Comparison of ENCODE assay signal across 8 cellular contexts in the genomic region with DNA sequence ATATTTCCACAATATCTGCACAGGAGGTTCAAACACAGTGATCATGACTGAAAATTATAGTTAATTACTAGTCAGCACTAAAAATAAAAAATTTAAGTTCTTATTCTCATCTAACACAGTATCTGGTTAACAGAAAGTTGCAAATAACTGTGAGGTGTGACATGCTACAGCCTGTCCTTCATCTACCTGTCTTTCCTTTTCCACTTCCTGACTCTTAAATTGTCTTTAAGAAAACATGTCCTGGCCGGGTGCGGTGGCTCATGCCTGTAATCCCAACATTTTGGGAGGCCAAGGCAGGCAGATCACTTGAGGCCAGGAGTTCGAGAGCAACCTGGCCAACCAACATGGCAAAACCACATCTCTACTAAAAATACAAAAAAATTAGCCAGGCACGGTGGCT. TPM values are rescaled to one million over a fixed set of nuclear protein-coding genes. Genes with fewer than 3 reads are reported as not detected.
A peak's percentile ranks its signal among the peaks of the same experiment; 100 is the strongest.
DNase-seq lines count a peak whose midpoint lies in the region; ATAC-seq, FAIRE-seq and TF ChIP-seq lines count a peak whose summit lies in the region.
"Not testable (repeated sequence)": the region's sequence is repeated elsewhere in the genome, so short reads cannot be mapped to it uniquely, and the experiment has no call there.

No MANE protein-coding gene starts in this region.

- intact Hi-C loops in PC-3 (cut with micrococcal nuclease) = loop anchor here (5.0 kb wide), 1 partner anchor 35 kb away; no protein-coding TSS in a partner anchor

- H3K9me3 ChIP-seq in A549; PC-3 (ENCODE audit: low read length); SK-N-SH; keratinocyte (ENCODE audit: control insufficient read depth, low read depth, low read length); neural progenitor cell (ENCODE audit: low read depth): not testable (repeated sequence)

- H3K4me1 ChIP-seq in A549 (peaks cover 86% of the 10 kb centered on the region), PC-3 (ENCODE audit: insufficient read depth, low read length) (peaks cover 52% of the 10 kb centered on the region), SK-N-SH (ENCODE audit: control insufficient read depth in 1 of 2, insufficient read depth in 2 of 2, low read depth in 1 of 2, low read length in 1 of 2) (peaks cover 16 to 23% of the 10 kb centered on the region in 2 experiments; a peak in 3 of 4 replicates), keratinocyte (ENCODE audit: control insufficient read depth, extremely low read depth, insufficient read depth, low read length) (peaks cover 50% of the 10 kb centered on the region), neural progenitor cell (peaks cover 14% of the 10 kb centered on the region)

- H3K27ac ChIP-seq in A549 = peak overlapping the region; percentile 64 to 75; a peak in 4 of 6 replicates
- peak overlapping the region; percentile 81 for H3K27ac ChIP-seq in PC-3 (ENCODE audit: low read length)
- peak overlapping the region in 1 of 2 experiments; percentile 86; a peak in 1 of 4 replicates for H3K27ac ChIP-seq in SK-N-SH (ENCODE audit: low read depth in 2 of 2, low read length in 1 of 2)
- peak overlapping the region; percentile 1 for H3K27ac ChIP-seq in keratinocyte (ENCODE audit: control insufficient read depth, insufficient read depth, low read length)
- not testable (repeated sequence) for H3K27ac ChIP-seq in neural progenitor cell

- not testable (repeated sequence) for TF ChIP-seq EP300 in A549 (IDR thresholded peaks at IDR 0.05); SK-N-SH (IDR thresholded peaks at IDR 0.05; ENCODE audit: borderline replicate concordance in 1 of 2, low read depth in 1 of 2, low read length in 1 of 2)

- ATAC-seq in A549, PC-3: not testable (repeated sequence)

- H3K9me2 ChIP-seq in PC-3 (replicated peaks; ENCODE audit: low read length); SK-N-SH: not testable (repeated sequence)

- not testable (repeated sequence) for TF ChIP-seq POLR2A in A549 (IDR thresholded peaks at IDR 0.05; ENCODE audit: low read length)

- not testable (repeated sequence) for H3K27me3 Mint-ChIP-seq in neural progenitor cell (ENCODE audit: insufficient read depth, low read depth); type B pancreatic cell

- not testable (repeated sequence) for DNase-seq in A549 (ENCODE audit: low read depth in 1 of 2, low spot score in 1 of 2); PC-3; SK-N-SH; neural progenitor cell (ENCODE audit: low spot score); type B pancreatic cell (ENCODE audit: extremely low spot score, unreplicated experiment)
- DNase-seq in bronchial epithelial cell (ENCODE audit: low read depth) (peak; percentile 71), epithelial cell of esophagus (ENCODE audit: low read depth) (peak; percentile 69), keratinocyte (ENCODE audit: low read depth, low spot score) (peak; percentile 57)

- H3K4me2 ChIP-seq in A549; PC-3 (ENCODE audit: low read length); neural progenitor cell: not testable (repeated sequence)
- H3K4me2 ChIP-seq in SK-N-SH (peak overlapping the region; percentile 41; the same call in 1 of the 2 replicates), keratinocyte (ENCODE audit: control insufficient read depth, extremely low read depth, insufficient read depth, low read depth, low read length) (peak overlapping the region; percentile 55)

- H3K79me2 ChIP-seq in PC-3 (ENCODE audit: low read length) (peaks cover 85% of the 10 kb centered on the region), SK-N-SH (ENCODE audit: insufficient read depth) (peaks cover 78% of the 10 kb centered on the region), keratinocyte (ENCODE audit: control insufficient read depth, insufficient read depth, low read length) (peaks cover 49% of the 10 kb centered on the region), neural progenitor cell (ENCODE audit: low read depth) (peaks cover 95% of the 10 kb centered on the region)

- peaks cover 22% of the 10 kb centered on the region for H3F3A ChIP-seq in PC-3 (ENCODE audit: low read length, unreplicated experiment)
- H3F3A ChIP-seq in SK-N-SH (replicated peaks; ENCODE audit: insufficient read depth) = peaks cover 35% of the 10 kb centered on the region
- not testable (repeated sequence) for H3F3A ChIP-seq in neural progenitor cell (ENCODE audit: low read depth)

- H3K4me3 Mint-ChIP-seq in neural progenitor cell, type B pancreatic cell: not testable (repeated sequence)

- H3K27me3 ChIP-seq in PC-3 (ENCODE audit: low read length); SK-N-SH (ENCODE audit: insufficient read depth); bronchial epithelial cell (ENCODE audit: control insufficient read depth, insufficient read depth, low read length); keratinocyte (ENCODE audit: control insufficient read depth, extremely low read depth, insufficient read depth, low read length); neural progenitor cell: not testable (repeated sequence)

- H3K4me3 ChIP-seq in A549; PC-3 (ENCODE audit: low read length); SK-N-SH (ENCODE audit: low read depth in 2 of 2, low read length in 1 of 2); bronchial epithelial cell (ENCODE audit: low read depth, low read length); epithelial cell of esophagus (ENCODE audit: low read length); keratinocyte (ENCODE audit: control insufficient read depth in 2 of 3, extremely low read depth in 1 of 3, insufficient read depth in 2 of 3, low read depth in 1 of 3, low read length in 3 of 3); neural progenitor cell: not testable (repeated sequence)

- not testable (repeated sequence) for TF ChIP-seq CTCF in A549 (IDR thresholded peaks at IDR 0.05); PC-3 (conservative IDR thresholded peaks at IDR 0.05; ENCODE audit: low read depth, low read length); SK-N-SH (IDR thresholded peaks at IDR 0.05); bronchial epithelial cell (IDR thresholded peaks at IDR 0.05; ENCODE audit: insufficient read depth, low read length, severe bottlenecking); epithelial cell of esophagus (IDR thresholded peaks at IDR 0.05; ENCODE audit: insufficient read depth, low read depth, low read length, missing control alignments); keratinocyte (optimal IDR thresholded peaks at IDR 0.05 in 1 of 3, IDR thresholded peaks at IDR 0.05 in 1 of 3, conservative IDR thresholded peaks at IDR 0.05 in 1 of 3; ENCODE audit: extremely low read depth in 1 of 3, insufficient read depth in 2 of 3, low read length in 3 of 3); neural progenitor cell (IDR thresholded peaks at IDR 0.05); type B pancreatic cell (conservative IDR thresholded peaks at IDR 0.05)

- not testable (repeated sequence) for TF ChIP-seq RAD21 in A549 (conservative IDR thresholded peaks at IDR 0.05 in 1 of 2, IDR thresholded peaks at IDR 0.05 in 1 of 2); SK-N-SH (IDR thresholded peaks at IDR 0.05; ENCODE audit: low read length)

- 87% methylated on average over 4 of the region's 4 CpGs for WGBS in A549 (ENCODE audit: missing lambda C conversion rate)
- WGBS in SK-N-SH (ENCODE audit: low lambda C conversion rate) = 99% methylated on average over 4 of the region's 4 CpGs

- H3K36me3 ChIP-seq in PC-3 (ENCODE audit: low read depth, low read length); SK-N-SH (replicated peaks in 1 of 2; ENCODE audit: control insufficient read depth in 1 of 2, insufficient read depth in 2 of 2, low read length in 1 of 2); bronchial epithelial cell (ENCODE audit: control insufficient read depth, insufficient read depth, low read length); keratinocyte (ENCODE audit: control insufficient read depth in 2 of 2, extremely low read depth in 1 of 2, insufficient read depth in 2 of 2, low read length in 2 of 2); neural progenitor cell: not testable (repeated sequence)

- H3K36me3 Mint-ChIP-seq in neural progenitor cell, type B pancreatic cell: not testable (repeated sequence)

- BruUV-seq in PC-3 (replicated peaks; lab: Mats Ljungman, UMichigan) = not testable (repeated sequence)

- H3K9me1 ChIP-seq in keratinocyte (ENCODE audit: control insufficient read depth, extremely low read depth, insufficient read depth, low read length) = not testable (repeated sequence)

- H3K9me3 Mint-ChIP-seq in neural progenitor cell, type B pancreatic cell: not testable (repeated sequence)

- H3K4me1 Mint-ChIP-seq in neural progenitor cell (peaks cover 16% of the 10 kb centered on the region), type B pancreatic cell (ENCODE audit: unreplicated experiment) (peaks cover 49% of the 10 kb centered on the region)

- not testable (repeated sequence) for FAIRE-seq in A549 (lab: Jason Lieb, UNC); bronchial epithelial cell (lab: Jason Lieb, UNC); keratinocyte (lab: Jason Lieb, UNC)

- H3K9ac ChIP-seq in PC-3 (ENCODE audit: low read length) = 0 out of 2 replicates have a peak overlapping the region, but pooled peaks have one; percentile 52
- not testable (repeated sequence) for H3K9ac ChIP-seq in SK-N-SH; keratinocyte (ENCODE audit: control insufficient read depth, extremely low read depth, insufficient read depth, low read length); neural progenitor cell

- POLR2A ChIA-PET in A549 (lab: Yijun Ruan, JAX); SK-N-SH (lab: Yijun Ruan, JAX): not testable (repeated sequence)
- POLR2A ChIA-PET in PC-3 (lab: Charles Lee; ENCODE audit: unreplicated experiment) = interaction anchor here (1.3 kb wide), 1 partner anchor 25 kb away, joined by 5 read pairs; no protein-coding TSS in a partner anchor

- H3K27ac Mint-ChIP-seq in neural progenitor cell = peak overlapping the region; percentile 57
- H3K27ac Mint-ChIP-seq in type B pancreatic cell = peak overlapping the region; percentile 77

- H2AFZ ChIP-seq in PC-3 (ENCODE audit: low read length); SK-N-SH (ENCODE audit: low read depth); keratinocyte (ENCODE audit: control insufficient read depth, low read length); neural progenitor cell (replicated peaks): not testable (repeated sequence)

- dilution Hi-C loops in keratinocyte (cut with MboI; ENCODE audit: extremely low pct_ligation_motif_present, low sequenced_read_pairs) = not testable (repeated sequence)

- CTCF ChIA-PET in A549 (lab: Yijun Ruan, JAX) (interaction anchor here (0.8 kb wide), 1 partner anchor 91 kb away, joined by 4 read pairs; no protein-coding TSS in a partner anchor), PC-3 (lab: Charles Lee) (interaction anchor here (1.0 kb wide), 1 partner anchor 200 kb away, joined by 3 read pairs; no protein-coding TSS in a partner anchor), SK-N-SH (lab: Yijun Ruan, JAX) (interaction anchor here (0.7 to 1.3 kb wide), 2 partner anchors 24 to 713 kb away, joined by 3 read pairs; no protein-coding TSS in a partner anchor)

- H4K20me1 ChIP-seq in PC-3 (ENCODE audit: low read length); keratinocyte (ENCODE audit: control insufficient read depth, extremely low read depth, insufficient read depth, low read length): not testable (repeated sequence)
- H4K20me1 ChIP-seq in SK-N-SH (ENCODE audit: insufficient read depth) (peaks cover 25% of the 10 kb centered on the region; the same call in 1 of the 2 replicates), neural progenitor cell (ENCODE audit: low read depth) (peaks cover 54% of the 10 kb centered on the region)

RNA-seq across cellular contexts. Expression of a gene that starts 57.9 kb away (rescaled TPM):
- polyA plus RNA-seq in A549 (2011; rRNA removed) (182 and 200 TPM in 2 replicates), A549 (2017; fragmentation: RNase III; extraction: RNeasy Plus Mini Kit Qiagen cat#74134 plus additional on column Dnase treatment) (88.7 to 110 TPM (median 104 TPM) in 3 replicates), SK-N-SH (2012; rRNA removed) (29.4 and 38.9 TPM in 2 replicates), keratinocyte (34.0 to 58.0 TPM (median 46.4 TPM) in 3 replicates)
- polyA plus RNA-seq in A549 (2012; cell fraction: cytosol; rRNA removed) = 59.5 and 64.4 TPM in 2 replicates
- polyA plus RNA-seq in A549 (2012; cell fraction: nucleus; rRNA removed) = 31.6 and 49.8 TPM in 2 replicates
- polyA minus RNA-seq in A549 (2011; rRNA and poly(A)+ RNA removed) = 169 and 188 TPM in 2 replicates
- total RNA-seq in PC-3 (2014; rRNA removed) (149 and 154 TPM in 2 replicates), bronchial epithelial cell (78.2 and 98.2 TPM in 2 replicates), neural progenitor cell (ENCODE audit: low replicate concordance) (55.3 and 58.7 TPM in 2 replicates), type B pancreatic cell (ENCODE audit: low replicate concordance) (52.3 and 54.1 TPM in 2 replicates)
- polyA plus RNA-seq in SK-N-SH (2012; cell fraction: cytosol; rRNA removed) = 31.3 and 35.8 TPM in 2 replicates
- polyA plus RNA-seq in SK-N-SH (2012; cell fraction: nucleus; rRNA removed) = 46.7 and 74.5 TPM in 2 replicates
- polyA plus RNA-seq in keratinocyte (2011; ENCODE audit: low read depth) = 76.3 TPM
- 34.9 and 48.6 TPM in 2 replicates for polyA plus RNA-seq in keratinocyte (2011; cell fraction: cytosol; rRNA removed)
- 37.7 and 42.4 TPM in 2 replicates for polyA plus RNA-seq in keratinocyte (2011; cell fraction: nucleus; rRNA removed)
- 32.6 and 38.9 TPM in 2 replicates for polyA plus RNA-seq in keratinocyte (2012; ENCODE audit: low replicate concordance)
- polyA minus RNA-seq in keratinocyte = 35.6 to 90.2 TPM (median 58.4 TPM) in 3 replicates
- polyA minus RNA-seq in keratinocyte (2011; cell fraction: cytosol; rRNA and poly(A)+ RNA removed) = 48.2 TPM
- 41.0 and 75.0 TPM in 2 replicates for polyA minus RNA-seq in keratinocyte (2011; cell fraction: nucleus; rRNA and poly(A)+ RNA removed)
